Comparison of ENCODE assay signal across 8 cellular contexts in the genomic region with DNA sequence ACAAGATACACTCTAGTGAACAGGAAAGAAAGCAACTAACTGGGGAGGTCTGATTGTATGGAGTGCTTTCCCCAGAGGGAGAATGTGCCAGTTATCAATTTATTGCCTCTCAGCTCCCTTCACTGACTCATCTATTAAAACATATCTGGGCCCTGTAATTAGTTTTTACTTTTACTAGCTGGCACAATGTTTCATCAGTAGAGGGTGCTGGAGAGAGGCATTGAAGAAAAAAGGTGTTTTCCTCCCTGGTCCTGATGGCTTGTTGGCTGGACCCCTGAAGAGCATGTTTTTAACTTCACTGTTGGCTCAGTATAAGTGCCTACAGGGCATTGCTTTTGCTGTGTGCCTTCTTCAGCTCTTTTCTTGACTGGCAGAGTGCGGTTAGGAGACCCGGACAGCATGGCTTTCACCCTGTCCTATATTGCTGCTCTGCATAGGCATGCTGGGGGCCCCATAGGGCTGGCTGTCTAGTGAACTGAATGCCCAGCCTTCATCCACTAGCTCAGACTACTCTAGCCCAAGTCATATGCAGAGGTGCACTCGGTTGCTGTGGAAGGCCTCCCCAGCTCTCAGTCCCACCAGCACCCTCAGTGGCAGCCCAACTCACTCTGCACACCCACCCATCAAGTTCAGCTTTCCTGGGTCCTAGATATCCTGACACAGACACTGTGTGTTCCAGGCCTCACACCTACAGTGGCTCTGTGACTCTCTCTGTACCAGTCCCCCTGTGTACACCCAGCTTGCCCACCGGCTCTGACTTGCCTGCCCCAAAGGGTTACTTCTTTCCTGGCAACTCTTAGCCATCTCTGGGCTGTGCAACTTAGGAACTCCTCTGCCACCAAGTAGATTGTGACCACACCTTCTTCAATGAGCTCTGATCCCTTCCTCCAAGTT.
DNase-seq lines count a peak whose midpoint lies in the region; ATAC-seq and TF ChIP-seq lines count a peak whose summit lies in the region.
"Had no signal": no experiment of that assay in that cellular context is flagged by ENCODE, and none has a peak within 500 bp of the region (broad histone marks: within the 10 kb centered on the region; RNA-seq: fewer than 3 reads in every experiment).

No MANE protein-coding gene starts in this region.

- ATAC-seq in GM18498 (IDR thresholded peaks at IDR 0.05; ENCODE audit: unreplicated experiment) (peak; percentile 25), HG02884 (IDR thresholded peaks at IDR 0.05; ENCODE audit: unreplicated experiment) (peak; percentile 2), HG03520 (IDR thresholded peaks at IDR 0.05; ENCODE audit: unreplicated experiment) (no peak)
- ATAC-seq in activated naive CD8-positive, alpha-beta T cell treated with anti-CD3 and anti-CD28 coated beads, Interleukin-2, amount 10 ng/mL, durations not matched to agents 7 days and 5 days (ENCODE audit: low read depth): no peak

- peak overlapping the region; percentile 33 to 51 for H3K27ac ChIP-seq in prostate gland
- H3K27ac ChIP-seq: SJSA1 had no signal

- H3K27me3 ChIP-seq in prostate gland (replicated peaks; ENCODE audit: insufficient read depth): no peaks in the 10 kb centered on the region
- H3K27me3 ChIP-seq: SJSA1 had no signal

- 96% methylated on average over 4 of the region's 4 CpGs for WGBS in prostate gland

- peaks cover 19% of the 10 kb centered on the region for H3K4me1 Mint-ChIP-seq in activated naive CD8-positive, alpha-beta T cell treated with anti-CD3 and anti-CD28 coated beads, Interleukin-2, amount 10 ng/mL, durations not matched to agents 7 days and 5 days

- no peaks in the 10 kb centered on the region for H3K9me3 ChIP-seq in prostate gland
- H3K9me3 ChIP-seq: SJSA1 had no signal

- H3K9me3 Mint-ChIP-seq in activated naive CD8-positive, alpha-beta T cell treated with anti-CD3 and anti-CD28 coated beads, Interleukin-2, amount 10 ng/mL, durations not matched to agents 7 days and 5 days: no peaks in the 10 kb centered on the region

- TF ChIP-seq POLR2A in prostate gland (IDR thresholded peaks at IDR 0.05): no peak

- H3K4me3 ChIP-seq in prostate gland: no peak overlapping the region
- H3K4me3 ChIP-seq: SJSA1 had no signal

- POLR2A ChIA-PET in activated naive CD8-positive, alpha-beta T cell treated with anti-CD3 and anti-CD28 coated beads, Interleukin-2, amount 10 ng/mL, durations not matched to agents 7 days and 5 days (lab: Charles Lee): no interaction called here

- no peaks in the 10 kb centered on the region for H3K36me3 ChIP-seq in prostate gland
- H3K36me3 ChIP-seq: SJSA1 had no signal

- no peak for TF ChIP-seq CTCF in prostate gland (IDR thresholded peaks at IDR 0.05)

- H3K27me3 Mint-ChIP-seq in activated naive CD8-positive, alpha-beta T cell treated with anti-CD3 and anti-CD28 coated beads, Interleukin-2, amount 10 ng/mL, durations not matched to agents 7 days and 5 days: no peaks in the 10 kb centered on the region

- H3K27ac Mint-ChIP-seq in activated naive CD8-positive, alpha-beta T cell treated with anti-CD3 and anti-CD28 coated beads, Interleukin-2, amount 10 ng/mL, durations not matched to agents 7 days and 5 days: peak overlapping the region; percentile 24

- intact Hi-C loops in prostate gland (cut with DNase I): no loop called here

- H3K4me3 Mint-ChIP-seq in activated naive CD8-positive, alpha-beta T cell treated with anti-CD3 and anti-CD28 coated beads, Interleukin-2, amount 10 ng/mL, durations not matched to agents 7 days and 5 days: no peak overlapping the region

- no peaks in the 10 kb centered on the region for H3K4me1 ChIP-seq in prostate gland (replicated peaks)

- DNase-seq in activated naive CD8-positive, alpha-beta T cell treated with anti-CD3 and anti-CD28 coated beads, Interleukin-2, amount 10 ng/mL, durations not matched to agents 7 days and 5 days: no peak
- no peak for DNase-seq in prostate gland (ENCODE audit: low spot score)
- DNase-seq in stimulated activated CD8-positive, alpha-beta memory T cell treated with anti-CD3 and anti-CD28 coated beads, Interleukin-4, amount 100 ng/mL, for 48 hours: no peak
- no peak for DNase-seq in islet precursor cell

- H3K36me3 Mint-ChIP-seq in activated naive CD8-positive, alpha-beta T cell treated with anti-CD3 and anti-CD28 coated beads, Interleukin-2, amount 10 ng/mL, durations not matched to agents 7 days and 5 days: peaks cover 7% of the 10 kb centered on the region

Comparison
In these comparisons a context has a peak if more than half of its experiments do, and no peak if none do; other contexts are left out.
1. ATAC-seq: peak in GM18498 (single experiment) and HG02884 (single experiment); none in activated naive CD8-positive, alpha-beta T cell treated with anti-CD3 and anti-CD28 coated beads, Interleukin-2, amount 10 ng/mL, durations not matched to agents 7 days and 5 days (single experiment) and HG03520 (single experiment).